Comparison of ENCODE assay signal across 20 cellular contexts in the genomic region with DNA sequence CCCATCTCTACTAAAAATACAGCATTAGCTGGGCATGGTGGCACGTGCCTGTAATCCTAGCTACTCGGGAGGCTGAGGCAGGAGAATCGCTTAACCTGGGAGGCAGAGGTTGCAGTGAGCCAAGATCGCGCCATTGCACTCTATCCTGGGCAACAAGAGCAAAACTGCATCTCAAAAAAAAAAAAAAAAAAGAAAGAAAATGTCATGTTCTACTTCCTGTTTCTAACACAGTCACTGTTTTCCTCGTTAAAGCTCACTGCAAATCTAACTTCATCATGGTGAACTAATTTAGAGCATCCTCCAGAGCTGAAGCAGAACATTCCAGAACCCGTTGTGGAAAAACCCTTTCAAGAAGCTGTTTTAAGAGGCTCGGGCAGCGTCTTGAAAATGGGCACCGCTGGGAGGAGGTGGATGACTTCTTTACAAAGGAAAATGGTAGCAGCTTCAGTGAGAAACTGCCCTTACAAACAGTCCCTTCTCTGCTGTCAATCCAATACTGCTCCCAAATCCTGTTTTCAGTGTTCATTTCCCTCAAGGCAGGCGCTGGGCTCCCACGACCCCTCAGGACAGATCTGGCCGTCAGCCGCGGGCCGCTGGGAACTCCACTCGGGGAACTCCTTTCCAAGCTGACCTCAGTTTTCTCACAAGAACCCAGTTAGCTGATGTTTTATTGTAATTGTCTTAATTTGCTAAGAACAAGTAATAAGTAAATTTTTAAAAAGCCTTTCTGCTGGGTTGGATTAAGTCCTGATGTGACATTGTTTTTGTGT. TPM values are rescaled to one million over a fixed set of nuclear protein-coding genes. Genes with fewer than 3 reads are reported as not detected.
DNase-seq lines count a peak whose midpoint lies in the region; ATAC-seq, FAIRE-seq and TF ChIP-seq lines count a peak whose summit lies in the region.
"Had no signal": no experiment of that assay in that cellular context is flagged by ENCODE, and none has a peak within 500 bp of the region (broad histone marks: within the 10 kb centered on the region; RNA-seq: fewer than 3 reads in every experiment).

No MANE protein-coding gene starts in this region.

- no peak overlapping the region for H3K9ac ChIP-seq in OCI-LY3 (ENCODE audit: low read length)
- no peak overlapping the region for H3K9ac ChIP-seq in endothelial cell of umbilical vein (replicated peaks; ENCODE audit: extremely low read depth, insufficient read depth, low read length)

- in situ Hi-C loops in HAP-1 (cut with MboI; ENCODE audit: low sequenced_read_pairs): no loop called here

- POLR2A ChIA-PET in endothelial cell of umbilical vein (lab: Charles Lee): no interaction called here

- peak in 2 of 5 donors; percentile 21 to 48 for DNase-seq in heart left ventricle
- DNase-seq in left cardiac atrium: no peak
- DNase-seq in endothelial cell of umbilical vein (ENCODE audit: low read depth, low spot score): no peak
- DNase-seq in stimulated activated naive B cell treated with anti-CD40 and anti-IgM and Interleukin-4, amounts not matched to agents 10 μg/mL and 1 μg/mL and 100 μg/mL, for 72 hours: no peak
- no peak for DNase-seq in HAP-1 (ENCODE audit: low spot score in 2 of 2)
- DNase-seq: activated T-cell treated with anti-CD3 and anti-CD28 coated beads, Interleukin-2, amount 50 U/mL, for 1 hour; AML-193; cerebellar nuclear complex; effector memory CD8-positive, alpha-beta T cell; GDM1; NCI-H69; stimulated activated CD4-positive, alpha-beta T cell treated with anti-CD3 and anti-CD28 coated beads, Interleukin-2, amount 100 ng/mL, for 48 hours; T-helper 2 cell had no signal

- no peak overlapping the region for H2AFZ ChIP-seq in OCI-LY3 (ENCODE audit: low read depth, low read length)
- H2AFZ ChIP-seq in endothelial cell of umbilical vein (ENCODE audit: low read depth, low read length): no peak overlapping the region
- H2AFZ ChIP-seq: hepatocyte had no signal

- H4K20me1 ChIP-seq in OCI-LY3 (ENCODE audit: insufficient read depth, low read length) (peaks cover 48% of the 10 kb centered on the region), endothelial cell of umbilical vein (replicated peaks; ENCODE audit: control insufficient read depth, extremely low read depth, insufficient read depth, low read length) (no peaks in the 10 kb centered on the region)

- ATAC-seq in heart left ventricle (peak in 1 of 4 donors; percentile 31), left cardiac atrium (no peak), HG03460 (IDR thresholded peaks at IDR 0.05; ENCODE audit: unreplicated experiment) (no peak), HG02981 (IDR thresholded peaks at IDR 0.05; ENCODE audit: unreplicated experiment) (no peak)
- ATAC-seq in stimulated activated naive B cell treated with anti-CD40 and anti-IgM and Interleukin-4, amounts not matched to agents 10 μg/mL and 1 μg/mL and 100 μg/mL, for 72 hours (replicated peaks): peak; percentile 27 to 29
- ATAC-seq: effector memory CD8-positive, alpha-beta T cell had no signal

- FAIRE-seq in endothelial cell of umbilical vein (lab: Jason Lieb, UNC): no peak
- FAIRE-seq: H1, keratinocyte had no signal

- H3K79me2 ChIP-seq in OCI-LY3 (ENCODE audit: low read length): peaks cover 47% of the 10 kb centered on the region
- peaks cover 3% of the 10 kb centered on the region for H3K79me2 ChIP-seq in endothelial cell of umbilical vein (ENCODE audit: control insufficient read depth, insufficient read depth, low read length)
- H3K79me2 ChIP-seq: hepatocyte had no signal

- H3K4me3 ChIP-seq in heart left ventricle (no peak overlapping the region), OCI-LY3 (ENCODE audit: low read length) (no peak overlapping the region), endothelial cell of umbilical vein (replicated peaks in 1 of 3; ENCODE audit: insufficient read depth in 1 of 3, low read depth in 1 of 3, low read length in 3 of 3) (no peak overlapping the region), HAP-1 (no peak overlapping the region)
- H3K4me3 ChIP-seq: hepatocyte, mucosa of descending colon had no signal

- intact Hi-C loops in heart left ventricle (cut with DNase I): no loop called here
- intact Hi-C loops in left cardiac atrium (cut with DNase I): no loop called here
- intact Hi-C loops in endothelial cell of umbilical vein (cut with micrococcal nuclease): loop anchor here (5.0 kb wide), 1 partner anchor 38 kb away; the partner anchor contains the start of gene ATP5F1E

- no peak for TF ChIP-seq CTCF in heart left ventricle (IDR thresholded peaks at IDR 0.05)
- TF ChIP-seq CTCF in OCI-LY3 (IDR thresholded peaks at IDR 0.05; ENCODE audit: low read depth, low read length): no peak
- no peak for TF ChIP-seq CTCF in endothelial cell of umbilical vein (IDR thresholded peaks at IDR 0.05; ENCODE audit: extremely low read depth in 1 of 2, insufficient read depth in 1 of 2, low read depth in 1 of 2, low read length in 2 of 2)

- H3K27ac ChIP-seq in heart left ventricle (peak overlapping the region in 7 of 12 donors; percentile 13 to 48 (median 29)), OCI-LY3 (ENCODE audit: low read length) (peak overlapping the region; percentile 87), endothelial cell of umbilical vein (ENCODE audit: insufficient read depth, low read depth, low read length) (no peak overlapping the region)

- H3K27me3 ChIP-seq in heart left ventricle (no peaks in the 10 kb centered on the region), OCI-LY3 (ENCODE audit: low read depth, low read length) (no peaks in the 10 kb centered on the region), endothelial cell of umbilical vein (ENCODE audit: control insufficient read depth in 2 of 2, insufficient read depth in 2 of 2, low read length in 2 of 2) (no peaks in the 10 kb centered on the region), HAP-1 (ENCODE audit: low read depth) (no peaks in the 10 kb centered on the region)
- H3K27me3 ChIP-seq: hepatocyte had no signal

- peak overlapping the region; percentile 29 to 53 for H3K4me3 Mint-ChIP-seq in stimulated activated naive B cell treated with anti-CD40 and anti-IgM and Interleukin-4, amounts not matched to agents 10 μg/mL and 1 μg/mL and 100 μg/mL, for 72 hours
- H3K4me3 Mint-ChIP-seq: effector memory CD8-positive, alpha-beta T cell had no signal

- TSS peak; percentile 48 for BruUV-seq in endothelial cell of umbilical vein (replicated peaks; lab: Mats Ljungman, UMichigan)

- no peak for TF ChIP-seq POLR2A in heart left ventricle (IDR thresholded peaks at IDR 0.05)
- TF ChIP-seq POLR2A in endothelial cell of umbilical vein (IDR thresholded peaks at IDR 0.05; ENCODE audit: low read depth, low read length): peak; percentile 1

- no peaks in the 10 kb centered on the region for H3K27me3 Mint-ChIP-seq in stimulated activated naive B cell treated with anti-CD40 and anti-IgM and Interleukin-4, amounts not matched to agents 10 μg/mL and 1 μg/mL and 100 μg/mL, for 72 hours
- H3K27me3 Mint-ChIP-seq: effector memory CD8-positive, alpha-beta T cell had no signal

- H3K36me3 Mint-ChIP-seq in stimulated activated naive B cell treated with anti-CD40 and anti-IgM and Interleukin-4, amounts not matched to agents 10 μg/mL and 1 μg/mL and 100 μg/mL, for 72 hours: peaks cover 73 to 84% of the 10 kb centered on the region in 2 donors

- H3K36me3 ChIP-seq in heart left ventricle (peaks cover 7 to 100% (median 100%) of the 10 kb centered on the region in 9 donors), OCI-LY3 (replicated peaks; ENCODE audit: low read depth, low read length) (peaks cover 87% of the 10 kb centered on the region), endothelial cell of umbilical vein (ENCODE audit: control insufficient read depth in 2 of 2, extremely low read depth in 1 of 2, insufficient read depth in 2 of 2, low read length in 2 of 2) (peaks cover 35 to 51% of the 10 kb centered on the region in 2 experiments), HAP-1 (replicated peaks) (peaks cover 92% of the 10 kb centered on the region)

- H3K27ac Mint-ChIP-seq in stimulated activated naive B cell treated with anti-CD40 and anti-IgM and Interleukin-4, amounts not matched to agents 10 μg/mL and 1 μg/mL and 100 μg/mL, for 72 hours: peak overlapping the region; percentile 97

- no peaks in the 10 kb centered on the region for H3K9me3 ChIP-seq in heart left ventricle
- no peaks in the 10 kb centered on the region for H3K9me3 ChIP-seq in OCI-LY3 (ENCODE audit: insufficient read depth, low read length)
- H3K9me3 ChIP-seq in endothelial cell of umbilical vein (replicated peaks; ENCODE audit: control insufficient read depth, insufficient read depth, low read length): no peaks in the 10 kb centered on the region
- H3K9me3 ChIP-seq in HAP-1: no peaks in the 10 kb centered on the region
- H3K9me3 ChIP-seq: mucosa of descending colon had no signal

- H3K4me1 ChIP-seq in heart left ventricle (peaks cover 0 to 14% (median 0%) of the 10 kb centered on the region in 12 donors), OCI-LY3 (ENCODE audit: low read length) (peaks cover 55% of the 10 kb centered on the region), endothelial cell of umbilical vein (ENCODE audit: control insufficient read depth, extremely low read depth, insufficient read depth, low read length) (no peaks in the 10 kb centered on the region), HAP-1 (no peaks in the 10 kb centered on the region)

- H3K4me2 ChIP-seq in OCI-LY3 (ENCODE audit: low read length): 0 out of 2 replicates have a peak overlapping the region, but pooled peaks have one; percentile 12
- H3K4me2 ChIP-seq in endothelial cell of umbilical vein (ENCODE audit: insufficient read depth, low read length): no peak overlapping the region
- H3K4me2 ChIP-seq: hepatocyte had no signal

- CTCF ChIA-PET in endothelial cell of umbilical vein (lab: Charles Lee): interaction anchor here (1.0 kb wide), 1 partner anchor 38 kb away, joined by 6 read pairs; the partner anchor contains the start of gene ATP5F1E

- 66 to 80% (median 73%) methylated on average over 17 of the region's 17 CpGs for WGBS in heart left ventricle, 4 donors

- H3K9me3 Mint-ChIP-seq in stimulated activated naive B cell treated with anti-CD40 and anti-IgM and Interleukin-4, amounts not matched to agents 10 μg/mL and 1 μg/mL and 100 μg/mL, for 72 hours: no peaks in the 10 kb centered on the region
- H3K9me3 Mint-ChIP-seq: effector memory CD8-positive, alpha-beta T cell had no signal

- H3K4me1 Mint-ChIP-seq in stimulated activated naive B cell treated with anti-CD40 and anti-IgM and Interleukin-4, amounts not matched to agents 10 μg/mL and 1 μg/mL and 100 μg/mL, for 72 hours: peaks cover 32 to 73% of the 10 kb centered on the region in 2 donors

- dilution Hi-C loops in endothelial cell of umbilical vein (cut with MboI; ENCODE audit: extremely low pct_ligation_motif_present, low sequenced_read_pairs): no loop called here

- no peaks in the 10 kb centered on the region for H3K9me1 ChIP-seq in endothelial cell of umbilical vein (replicated peaks; ENCODE audit: control insufficient read depth, extremely low read depth, insufficient read depth, low read length)

RNA-seq across cellular contexts. Expression of gene CTSZ, which starts 12.5 kb away (rescaled TPM):
- total RNA-seq in heart left ventricle (100 to 1,000 TPM in 8 of 9 donors, 10 to 100 TPM in 1; 97.8 to 482 (median 138) TPM), left cardiac atrium (100 to 1,000 TPM; 166 to 174 TPM), endothelial cell of umbilical vein (299 and 304 TPM in 2 replicates)
- polyA plus RNA-seq in heart left ventricle (100 to 1,000 TPM in 1 of 2 donors, 10 to 100 TPM in 1; 92.2 to 122 TPM), endothelial cell of umbilical vein (323 and 387 TPM in 2 replicates)
- 384 and 406 TPM in 2 replicates for polyA plus RNA-seq in endothelial cell of umbilical vein (2011; cell fraction: cytosol; rRNA removed)
- polyA plus RNA-seq in endothelial cell of umbilical vein (2011; cell fraction: nucleus; rRNA removed): 161 and 176 TPM in 2 replicates
- polyA plus RNA-seq in endothelial cell of umbilical vein (2012): 295 and 377 TPM in 2 replicates
- 334 TPM in 2 replicates for polyA minus RNA-seq in endothelial cell of umbilical vein
- polyA minus RNA-seq in endothelial cell of umbilical vein (2011; cell fraction: cytosol; rRNA and poly(A)+ RNA removed): 43.1 TPM
- 47.0 and 69.2 TPM in 2 replicates for polyA minus RNA-seq in endothelial cell of umbilical vein (2011; cell fraction: nucleus; rRNA and poly(A)+ RNA removed)

RNA-seq across cellular contexts. Expression of gene NELFCD, which starts 13.5 kb away (rescaled TPM):
- total RNA-seq in heart left ventricle: 10 to 100 TPM; 21.7 to 43.8 (median 27.7) TPM
- polyA plus RNA-seq in heart left ventricle: 10 to 100 TPM; 21.9 to 24.4 TPM
- 10 to 100 TPM; 28.7 to 34.1 TPM for total RNA-seq in left cardiac atrium
- total RNA-seq in endothelial cell of umbilical vein: 92.5 and 93.2 TPM in 2 replicates
- polyA plus RNA-seq in endothelial cell of umbilical vein: 75.8 and 90.1 TPM in 2 replicates
- polyA plus RNA-seq in endothelial cell of umbilical vein (2011; cell fraction: cytosol; rRNA removed): 116 and 117 TPM in 2 replicates
- polyA plus RNA-seq in endothelial cell of umbilical vein (2011; cell fraction: nucleus; rRNA removed): 290 and 328 TPM in 2 replicates
- 77.8 and 85.4 TPM in 2 replicates for polyA plus RNA-seq in endothelial cell of umbilical vein (2012)
- 67.7 and 82.1 TPM in 2 replicates for polyA minus RNA-seq in endothelial cell of umbilical vein
- polyA minus RNA-seq in endothelial cell of umbilical vein (2011; cell fraction: cytosol; rRNA and poly(A)+ RNA removed): 65.2 TPM
- 59.1 and 75.2 TPM in 2 replicates for polyA minus RNA-seq in endothelial cell of umbilical vein (2011; cell fraction: nucleus; rRNA and poly(A)+ RNA removed)

RNA-seq across cellular contexts. Expression of gene TUBB1, which starts 24.7 kb away (rescaled TPM):
- under 1 TPM; 0.07 to 0.64 (median 0.25) TPM for total RNA-seq in heart left ventricle
- polyA plus RNA-seq in heart left ventricle: under 1 TPM in 1 of 2 donors, not detected in 1; 0.17 TPM
- total RNA-seq in left cardiac atrium: under 1 TPM; 0.15 to 0.37 TPM
- not detected in 2 replicates for total RNA-seq in endothelial cell of umbilical vein
- polyA plus RNA-seq in endothelial cell of umbilical vein: 0.02 and 0.04 TPM in 2 replicates
- 0.01 TPM in 1 of 2 replicates, not detected in the other for polyA plus RNA-seq in endothelial cell of umbilical vein (2011; cell fraction: cytosol; rRNA removed)
- 0.13 and 0.20 TPM in 2 replicates for polyA plus RNA-seq in endothelial cell of umbilical vein (2011; cell fraction: nucleus; rRNA removed)
- 0.11 and 0.15 TPM in 2 replicates for polyA plus RNA-seq in endothelial cell of umbilical vein (2012)
- not detected in 2 replicates for polyA minus RNA-seq in endothelial cell of umbilical vein
- not detected for polyA minus RNA-seq in endothelial cell of umbilical vein (2011; cell fraction: cytosol; rRNA and poly(A)+ RNA removed)
- polyA minus RNA-seq in endothelial cell of umbilical vein (2011; cell fraction: nucleus; rRNA and poly(A)+ RNA removed): not detected in 2 replicates
- total RNA-seq: H1, mucosa of descending colon had no signal
- polyA plus RNA-seq: H1 had no signal

RNA-seq across cellular contexts. Expression of gene ATP5F1E, which starts 37.6 kb away (rescaled TPM):
- total RNA-seq in heart left ventricle: 100 to 1,000 TPM in 7 of 9 donors, 10 to 100 TPM in 2; 38.5 to 153 (median 116) TPM
- 100 to 1,000 TPM in 1 of 2 donors, 10 to 100 TPM in 1; 66.4 to 130 TPM for polyA plus RNA-seq in heart left ventricle
- total RNA-seq in left cardiac atrium: 100 to 1,000 TPM; 122 to 125 TPM
- total RNA-seq in endothelial cell of umbilical vein: 107 and 114 TPM in 2 replicates
- 20.2 and 29.0 TPM in 2 replicates for polyA plus RNA-seq in endothelial cell of umbilical vein
- 52.0 and 63.6 TPM in 2 replicates for polyA plus RNA-seq in endothelial cell of umbilical vein (2011; cell fraction: cytosol; rRNA removed)
- polyA plus RNA-seq in endothelial cell of umbilical vein (2011; cell fraction: nucleus; rRNA removed): 21.9 and 28.7 TPM in 2 replicates
- 124 and 221 TPM in 2 replicates for polyA plus RNA-seq in endothelial cell of umbilical vein (2012)
- 13.2 and 13.4 TPM in 2 replicates for polyA minus RNA-seq in endothelial cell of umbilical vein
- polyA minus RNA-seq in endothelial cell of umbilical vein (2011; cell fraction: cytosol; rRNA and poly(A)+ RNA removed): 24.8 TPM
- 34.2 and 44.0 TPM in 2 replicates for polyA minus RNA-seq in endothelial cell of umbilical vein (2011; cell fraction: nucleus; rRNA and poly(A)+ RNA removed)

RNA-seq across cellular contexts. Expression of gene PRELID3B, which starts 48.0 kb away (rescaled TPM):
- 10 to 100 TPM; 34.6 to 51.0 (median 43.7) TPM for total RNA-seq in heart left ventricle
- 10 to 100 TPM; 14.1 to 39.6 TPM for polyA plus RNA-seq in heart left ventricle
- 10 to 100 TPM; 39.9 to 58.4 TPM for total RNA-seq in left cardiac atrium
- total RNA-seq in endothelial cell of umbilical vein: 47.4 and 57.2 TPM in 2 replicates
- polyA plus RNA-seq in endothelial cell of umbilical vein: 12.1 and 14.9 TPM in 2 replicates
- 26.1 and 28.8 TPM in 2 replicates for polyA plus RNA-seq in endothelial cell of umbilical vein (2011; cell fraction: cytosol; rRNA removed)
- 15.9 and 16.0 TPM in 2 replicates for polyA plus RNA-seq in endothelial cell of umbilical vein (2011; cell fraction: nucleus; rRNA removed)
- polyA plus RNA-seq in endothelial cell of umbilical vein (2012): 43.9 and 54.5 TPM in 2 replicates
- polyA minus RNA-seq in endothelial cell of umbilical vein: 88.1 and 114 TPM in 2 replicates
- polyA minus RNA-seq in endothelial cell of umbilical vein (2011; cell fraction: cytosol; rRNA and poly(A)+ RNA removed): 126 TPM
- 17.4 and 22.8 TPM in 2 replicates for polyA minus RNA-seq in endothelial cell of umbilical vein (2011; cell fraction: nucleus; rRNA and poly(A)+ RNA removed)

Comparison
In these comparisons a context has a peak if more than half of its experiments do, and no peak if none do; other contexts are left out.
1. ATAC-seq: peak in stimulated activated naive B cell treated with anti-CD40 and anti-IgM and Interleukin-4, amounts not matched to agents 10 μg/mL and 1 μg/mL and 100 μg/mL, for 72 hours (2 of 2); none in left cardiac atrium (0 of 2), HG03460 (single experiment) and HG02981 (single experiment).